8 cellular contexts compared by ENCODE assay signal in the genomic region with DNA sequence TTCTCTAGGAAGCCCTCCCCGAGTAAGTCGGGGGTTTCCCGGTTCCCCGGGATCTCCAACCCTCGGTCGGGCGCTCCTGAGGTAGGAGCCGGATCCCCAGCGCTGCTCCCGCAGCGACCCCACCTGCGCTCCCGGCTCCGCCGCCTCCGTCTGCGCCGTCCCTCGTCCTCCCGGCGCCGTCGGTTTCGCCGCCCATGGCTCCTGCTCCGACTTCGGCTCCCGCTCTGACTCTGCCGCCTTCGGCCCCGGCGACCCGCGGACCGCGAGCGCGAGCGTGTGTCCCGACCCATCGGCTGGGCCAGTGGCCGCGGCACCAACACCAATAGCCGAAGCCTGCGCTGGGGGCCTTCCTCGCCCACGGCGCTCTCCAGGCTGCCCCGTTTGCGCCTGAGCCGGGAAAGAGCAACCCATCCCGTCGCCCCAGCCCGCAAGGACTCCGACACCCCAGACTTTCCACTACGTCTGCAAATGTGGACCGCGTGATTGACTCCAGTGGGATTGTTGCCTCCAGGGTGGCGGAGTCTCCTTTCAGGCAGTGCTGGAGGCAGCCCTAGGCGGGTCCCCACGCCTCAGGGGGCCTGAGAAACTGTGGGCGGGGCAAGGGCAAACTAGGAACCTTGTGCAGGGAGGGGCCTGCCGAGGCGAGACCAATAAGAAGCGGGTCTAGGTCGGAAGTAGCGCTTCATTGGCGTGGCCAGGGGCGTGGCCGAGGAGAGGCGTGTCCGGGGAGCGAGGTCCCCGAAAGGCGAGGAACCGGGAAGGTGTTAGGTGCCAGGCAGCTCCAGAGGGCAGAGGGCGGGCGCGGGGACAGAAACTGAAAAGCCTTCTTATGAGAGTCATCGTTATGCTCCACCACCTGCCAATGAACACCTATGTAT. TPM values are rescaled to one million over a fixed set of nuclear protein-coding genes. Genes with fewer than 3 reads are reported as not detected.
DNase-seq lines count a peak whose midpoint lies in the region; ATAC-seq and TF ChIP-seq lines count a peak whose summit lies in the region.

A gene (minus strand): TSS at position 318 of the 878 bp plus-strand sequence. CDS start 28 bp downstream, at position 290.

- TF ChIP-seq POLR2A in HCT116 (IDR thresholded peaks at IDR 0.05; ENCODE audit: borderline replicate concordance, extremely low read depth, insufficient read depth, insufficient read length), result peak; percentile 32

- H3K4me3 ChIP-seq in HCT116 (replicated peaks in 1 of 2; ENCODE audit: low read depth in 1 of 2, low read length in 2 of 2) (peak within 1 kb of the TSS; percentile 98 to 100), neural progenitor cell (peak within 1 kb of the TSS; percentile 83)

- no peaks in the 10 kb centered on the region for H3K9me3 Mint-ChIP-seq in neural progenitor cell

- TF ChIP-seq RAD21 in HCT116 (IDR thresholded peaks at IDR 0.05; ENCODE audit: low read depth), result no peak

- CTCF ChIA-PET in HCT116 (lab: Charles Lee), result no interaction called here

- RAD21 ChIA-PET in HCT116 (lab: Charles Lee; ENCODE audit: low non-redundant PET in 1 of 2, low total read pairs in 2 of 2, uncharacterized antibody in 2 of 2, unreplicated experiment in 2 of 2), result no interaction called here

- H3K4me2 ChIP-seq in HCT116 (ENCODE audit: low read length) (peak within 1 kb of the TSS; percentile 99), neural progenitor cell (peak within 1 kb of the TSS; percentile 84)

- TF ChIP-seq CTCF in HCT116 (IDR thresholded peaks at IDR 0.05 in 2 of 3, conservative IDR thresholded peaks at IDR 0.05 in 1 of 3; ENCODE audit: borderline replicate concordance in 1 of 3, insufficient read depth in 1 of 3, low read depth in 2 of 3, low read length in 2 of 3) (no peak), foreskin keratinocyte (conservative IDR thresholded peaks at IDR 0.05) (peak; percentile 31), neural progenitor cell (IDR thresholded peaks at IDR 0.05) (no peak)

- H3K36me3 ChIP-seq in ES-I3 (ENCODE audit: insufficient read depth, low read length) (no peaks in the 10 kb centered on the region; the same call in 1 of the 2 replicates), HCT116 (ENCODE audit: control insufficient read depth in 1 of 2, insufficient read depth in 2 of 2, low read length in 2 of 2) (0 out of 4 replicates have a peak, but pooled peaks cover 0 to under 1% of the 10 kb centered on the region in 2 experiments), neural progenitor cell (no peaks in the 10 kb centered on the region)

- H3K27me3 ChIP-seq in HCT116 (ENCODE audit: insufficient read depth, low read length) (no peaks in the 10 kb centered on the region), foreskin keratinocyte (no peaks in the 10 kb centered on the region), neural progenitor cell (no peaks in the 10 kb centered on the region)

- peak within 1 kb of the TSS; percentile 89 for H3K27ac ChIP-seq in HCT116 (ENCODE audit: low read depth, low read length)
- H3K27ac ChIP-seq in foreskin keratinocyte, result peak within 1 kb of the TSS; percentile 98
- peak within 1 kb of the TSS; percentile 95 for H3K27ac ChIP-seq in neural progenitor cell

- peak within 1 kb of the TSS; percentile 95 for H3K4me3 Mint-ChIP-seq in neural progenitor cell

- peaks cover 21% of the 10 kb centered on the region for H3K4me1 Mint-ChIP-seq in neural progenitor cell

- DNase-seq in HCT116 (ENCODE audit: low read depth, low spot score) (peak; percentile 96), MV-4-11 (lab: John Stamatoyannopoulos, UW) (peak; percentile 99), SK-MEL-5 (ENCODE audit: low read depth, low spot score) (peak; percentile 96), foreskin keratinocyte (peak; percentile 92 to 94), neural progenitor cell (ENCODE audit: low spot score) (peak; percentile 99), stromal cell of bone marrow (ENCODE audit: low read depth) (peak; percentile 97)
- DNase-seq in activated naive CD4-positive, alpha-beta T cell treated with Interleukin-2 at 50 U/mL for 16 hours, result peak; percentile 99

- POLR2A ChIA-PET in HCT116 (lab: Charles Lee), result interaction anchor here (1.0 kb wide), 1 partner anchor 19 kb away, joined by 4 read pairs; no protein-coding TSS in a partner anchor

- H3K79me2 ChIP-seq in HCT116 (ENCODE audit: insufficient read depth, low read length) (peaks cover 32% of the 10 kb centered on the region), neural progenitor cell (ENCODE audit: low read depth) (peaks cover 21% of the 10 kb centered on the region)

- H3K4me1 ChIP-seq in ES-I3 (ENCODE audit: insufficient read depth, low read length), result no peaks in the 10 kb centered on the region
- H3K4me1 ChIP-seq in HCT116 (ENCODE audit: control insufficient read depth in 1 of 2, insufficient read depth in 2 of 2, low read length in 2 of 2), result peaks cover 7 to 21% of the 10 kb centered on the region in 2 experiments; a peak in 3 of 4 replicates
- H3K4me1 ChIP-seq in foreskin keratinocyte, result no peaks in the 10 kb centered on the region
- peaks cover 8% of the 10 kb centered on the region for H3K4me1 ChIP-seq in neural progenitor cell

- peaks cover 5% of the 10 kb centered on the region; the same call in 1 of the 2 replicates for H4K20me1 ChIP-seq in HCT116 (ENCODE audit: insufficient read depth)
- H4K20me1 ChIP-seq in neural progenitor cell (ENCODE audit: low read depth), result peaks cover 23% of the 10 kb centered on the region

- peaks cover 16% of the 10 kb centered on the region for H3F3A ChIP-seq in neural progenitor cell (ENCODE audit: low read depth)

- ATAC-seq in HCT116 (peak; percentile 96), foreskin keratinocyte (peak; percentile 88)

- no TSS peak for BruUV-seq in HCT116 (replicated peaks; lab: Mats Ljungman, UMichigan)

- in situ Hi-C loops in SK-MEL-5 (cut with HindIII; ENCODE audit: low pct_unique_long_range_greater_than_20kb, low sequenced_read_pairs), result no loop called here

- intact Hi-C loops in HCT116 (cut with micrococcal nuclease), result loop anchor here (5.0 kb wide), 1 partner anchor 79 kb away; no protein-coding TSS in a partner anchor

- peak within 1 kb of the TSS; percentile 99 for H3K27ac Mint-ChIP-seq in neural progenitor cell

- no peaks in the 10 kb centered on the region for H3K9me3 ChIP-seq in ES-I3 (ENCODE audit: control insufficient read depth, insufficient read depth, low read length)
- H3K9me3 ChIP-seq in HCT116 (ENCODE audit: control insufficient read depth in 1 of 2, insufficient read depth in 1 of 2, low read depth in 1 of 2, low read length in 2 of 2), result no peaks in the 10 kb centered on the region
- no peaks in the 10 kb centered on the region for H3K9me3 ChIP-seq in neural progenitor cell (ENCODE audit: low read depth)

- H2AFZ ChIP-seq in HCT116 (ENCODE audit: low read depth, low read length, poor library complexity, severe bottlenecking) (no peak within 1 kb of the TSS), neural progenitor cell (replicated peaks) (peak within 1 kb of the TSS; percentile 44)

- peaks cover 5% of the 10 kb centered on the region for H3K36me3 Mint-ChIP-seq in neural progenitor cell

- peaks cover 4% of the 10 kb centered on the region for H3K27me3 Mint-ChIP-seq in neural progenitor cell (ENCODE audit: insufficient read depth, low read depth)

- peak within 1 kb of the TSS; percentile 98 for H3K9ac ChIP-seq in ES-I3 (ENCODE audit: low read depth, low read length)
- peak within 1 kb of the TSS; percentile 93 for H3K9ac ChIP-seq in HCT116 (ENCODE audit: low read length)
- H3K9ac ChIP-seq in neural progenitor cell, result peak within 1 kb of the TSS; percentile 90

- H3K9me2 ChIP-seq in HCT116 (ENCODE audit: insufficient read depth), result no peaks in the 10 kb centered on the region

TF ChIP-seq in HCT116, 20 proteins besides CTCF, POLR2A, EP300 and RAD21 (continues in another document):
- no peak for TF ChIP-seq YY1 (IDR thresholded peaks at IDR 0.05; ENCODE audit: extremely low read depth, insufficient replicate concordance, low read depth, low read length)
- TF ChIP-seq ELF1 (IDR thresholded peaks at IDR 0.05; ENCODE audit: borderline replicate concordance, low read depth), result no peak; the same call in 1 of the 2 replicates
- peak; percentile 52; the same call in 1 of the 2 replicates for TF ChIP-seq CBX3 (IDR thresholded peaks at IDR 0.05; ENCODE audit: low read depth)
- no peak; the same call in 1 of the 2 replicates for TF ChIP-seq EGR1 (IDR thresholded peaks at IDR 0.05; ENCODE audit: low read depth)
- peak; percentile 95 for TF ChIP-seq SRF (IDR thresholded peaks at IDR 0.05; ENCODE audit: low read depth)
- TF ChIP-seq TCF7L2 (IDR thresholded peaks at IDR 0.05; ENCODE audit: borderline replicate concordance, extremely low read depth, insufficient read depth, insufficient read length), result no peak
- TF ChIP-seq, protein P1, sequence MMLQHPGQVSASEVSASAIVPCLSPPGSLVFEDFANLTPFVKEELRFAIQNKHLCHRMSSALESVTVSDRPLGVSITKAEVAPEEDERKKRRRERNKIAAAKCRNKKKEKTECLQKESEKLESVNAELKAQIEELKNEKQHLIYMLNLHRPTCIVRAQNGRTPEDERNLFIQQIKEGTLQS (IDR thresholded peaks at IDR 0.05), result no peak
- no peak for TF ChIP-seq ZNF274 (IDR thresholded peaks at IDR 0.05; ENCODE audit: low read depth, low read length)
- peak; percentile 81 for TF ChIP-seq POLR2AphosphoS5 (IDR thresholded peaks at IDR 0.05; ENCODE audit: low read depth, low read length)
- peak; percentile 48; the same call in 1 of the 2 replicates for TF ChIP-seq ZFX (IDR thresholded peaks at IDR 0.05)
- TF ChIP-seq FOSL1 (IDR thresholded peaks at IDR 0.05; ENCODE audit: low read depth), result no peak

RNA-seq across cellular contexts. Expression of the gene that starts here (rescaled TPM):
- total RNA-seq in HCT116 (2021; ENCODE audit: unreplicated experiment) (33.2 TPM), foreskin keratinocyte (23.7 and 26.1 TPM in 2 replicates), neural progenitor cell (ENCODE audit: low replicate concordance) (6.0 and 35.4 TPM in 2 replicates)
- polyA plus RNA-seq in HCT116 (2012), result 24.2 and 25.3 TPM in 2 replicates
- 15.2 and 16.6 TPM in 2 replicates for total RNA-seq in SK-MEL-5 (2014; rRNA removed; shearing (Covaris generic))
- 21.3 and 27.5 TPM in 2 replicates for polyA plus RNA-seq in SK-MEL-5 (2015; cell fraction: cytosol; rRNA removed)
- polyA plus RNA-seq in SK-MEL-5 (2015; cell fraction: nucleus; rRNA removed), result 50.8 and 51.0 TPM in 2 replicates
- polyA plus RNA-seq in foreskin keratinocyte, result 17.9 and 18.0 TPM in 2 replicates

Comparison
In these comparisons a context has a peak if more than half of its experiments do, and no peak if none do; other contexts are left out.
1. Peak in every context shown above with its lines: DNase-seq, ATAC-seq, H3K4me3 ChIP-seq and H3K27ac ChIP-seq.